In the genomic region with DNA sequence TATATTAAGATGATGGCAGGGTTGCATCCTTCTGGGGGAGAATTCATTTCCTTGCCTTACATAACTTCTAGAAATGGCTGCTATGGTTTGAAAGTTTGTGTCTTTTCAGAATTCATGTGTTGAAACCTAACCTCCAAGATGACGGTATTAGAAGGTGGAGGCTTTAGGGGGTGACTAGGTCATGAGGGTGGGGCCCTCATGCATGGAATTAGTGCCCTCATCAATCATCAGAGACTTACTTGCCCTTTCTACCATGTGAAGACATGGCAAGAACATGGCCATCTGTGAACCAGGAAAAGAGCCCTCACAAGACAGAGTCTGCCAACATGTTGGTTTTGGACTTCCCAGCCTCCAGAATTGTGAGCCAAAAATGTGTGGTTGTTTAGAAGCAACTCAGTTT, we compare ENCODE assay signal across 24 cellular contexts. TPM values are rescaled to one million over a fixed set of nuclear protein-coding genes. Genes with fewer than 3 reads are reported as not detected.
DNase-seq lines count a peak whose midpoint lies in the region; ATAC-seq, FAIRE-seq and TF ChIP-seq lines count a peak whose summit lies in the region.
"Had no signal": no experiment of that assay in that cellular context is flagged by ENCODE, and none has a peak within 500 bp of the region (broad histone marks: within the 10 kb centered on the region; RNA-seq: fewer than 3 reads in every experiment).

No MANE protein-coding gene starts in this region.

- no peaks in the 10 kb centered on the region for H3K36me3 Mint-ChIP-seq in activated B cell treated with CpG ODN at 0.5 μM for 24 hours (ENCODE audit: low read depth)
- peaks cover 6% of the 10 kb centered on the region for H3K36me3 Mint-ChIP-seq in stimulated activated memory B cell treated with anti-CD40 and anti-IgM and Interleukin-4, amounts not matched to agents 10 μg/mL and 1 μg/mL and 100 μg/mL, for 72 hours
- H3K36me3 Mint-ChIP-seq: CD8-positive, alpha-beta T cell had no signal

- no peak for TF ChIP-seq POLR2A in HepG2 (IDR thresholded peaks at IDR 0.05; ENCODE audit: insufficient read depth in 1 of 2, low read depth in 2 of 2, low read length in 2 of 2)
- TF ChIP-seq POLR2A in right lobe of liver (IDR thresholded peaks at IDR 0.05): no peak

- ATAC-seq in HepG2 (no peak), right lobe of liver (no peak), activated B cell treated with CpG ODN at 0.5 μM for 24 hours (ENCODE audit: low read depth) (no peak)
- ATAC-seq in stimulated activated memory B cell treated with anti-CD40 and anti-IgM and Interleukin-4, amounts not matched to agents 10 μg/mL and 1 μg/mL and 100 μg/mL, for 72 hours: no peak
- ATAC-seq: CD8-positive, alpha-beta T cell had no signal

- peaks cover 60% of the 10 kb centered on the region for H3K4me1 Mint-ChIP-seq in activated B cell treated with CpG ODN at 0.5 μM for 24 hours
- peaks cover 53% of the 10 kb centered on the region for H3K4me1 Mint-ChIP-seq in stimulated activated memory B cell treated with anti-CD40 and anti-IgM and Interleukin-4, amounts not matched to agents 10 μg/mL and 1 μg/mL and 100 μg/mL, for 72 hours

- H3K4me1 ChIP-seq in HepG2 (ENCODE audit: insufficient read depth, low read length) (no peaks in the 10 kb centered on the region), right lobe of liver (no peaks in the 10 kb centered on the region)
- H3K4me1 ChIP-seq: Caco-2 had no signal

- TF ChIP-seq EP300 in HepG2 (IDR thresholded peaks at IDR 0.05; ENCODE audit: low read depth in 2 of 2, low read length in 2 of 2) (no peak), HepG2 (CRISPR knock-in tag; IDR thresholded peaks at IDR 0.05; ENCODE audit: borderline replicate concordance) (no peak)

- no peak for FAIRE-seq in HepG2 (lab: Jason Lieb, UNC)
- FAIRE-seq: A204.1, D721Med, G401.6, GM12891, GM19239 had no signal

- no peak overlapping the region for H3K4me3 ChIP-seq in HepG2 (replicated peaks in 1 of 3; ENCODE audit: insufficient read depth in 1 of 3, low read depth in 2 of 3, low read length in 3 of 3)
- H3K4me3 ChIP-seq in right lobe of liver: no peak overlapping the region
- H3K4me3 ChIP-seq: BLaER1 treated with 17β-estradiol and CSF1 and Interleukin-3, amounts not matched to agents 10 nM and 100 nM had no signal

- H3K9me3 ChIP-seq in HepG2 (ENCODE audit: low read length): no peaks in the 10 kb centered on the region
- no peaks in the 10 kb centered on the region for H3K9me3 ChIP-seq in right lobe of liver
- H3K9me3 ChIP-seq: Caco-2 had no signal

- H3K4me2 ChIP-seq in HepG2 (ENCODE audit: low read depth, low read length): no peak overlapping the region

- CTCF ChIA-PET in HepG2 (lab: Yijun Ruan, JAX; ENCODE audit: low intra/inter-chr PET ratio, low total read pairs) (no interaction called here), activated B cell treated with CpG ODN at 0.5 μM for 24 hours (lab: Charles Lee) (no interaction called here)

- H3K4me3 Mint-ChIP-seq in activated B cell treated with CpG ODN at 0.5 μM for 24 hours: no peak overlapping the region
- no peak overlapping the region for H3K4me3 Mint-ChIP-seq in stimulated activated memory B cell treated with anti-CD40 and anti-IgM and Interleukin-4, amounts not matched to agents 10 μg/mL and 1 μg/mL and 100 μg/mL, for 72 hours
- H3K4me3 Mint-ChIP-seq: CD4-positive, alpha-beta T cell; CD8-positive, alpha-beta T cell had no signal

- H3K79me2 ChIP-seq in HepG2 (ENCODE audit: insufficient read depth, low read length): no peaks in the 10 kb centered on the region

- TF ChIP-seq CTCF in HepG2 (CRISPR knock-in tag; IDR thresholded peaks at IDR 0.05) (no peak), right lobe of liver (IDR thresholded peaks at IDR 0.05) (no peak), activated B cell treated with CpG ODN at 0.5 μM for 24 hours (IDR thresholded peaks at IDR 0.05) (no peak)

- H3K27ac Mint-ChIP-seq in activated B cell treated with CpG ODN at 0.5 μM for 24 hours: peak overlapping the region; percentile 18
- peak overlapping the region; percentile 78 for H3K27ac Mint-ChIP-seq in stimulated activated memory B cell treated with anti-CD40 and anti-IgM and Interleukin-4, amounts not matched to agents 10 μg/mL and 1 μg/mL and 100 μg/mL, for 72 hours
- H3K27ac Mint-ChIP-seq: CD4-positive, alpha-beta T cell; CD8-positive, alpha-beta T cell had no signal

- intact Hi-C loops in HepG2 (cut with micrococcal nuclease; ENCODE audit: unreplicated experiment): no loop called here
- intact Hi-C loops in right lobe of liver (cut with DNase I): no loop called here
- intact Hi-C loops in activated B cell treated with CpG ODN at 0.5 μM for 24 hours (cut with micrococcal nuclease): loop anchor here (5.0 kb wide), 1 partner anchor 34 kb away; a partner anchor contains a TSS

- BruUV-seq in HepG2 (replicated peaks; lab: Mats Ljungman, UMichigan): no TSS peak

- H3K36me3 ChIP-seq in HepG2 (replicated peaks in 1 of 2; ENCODE audit: control insufficient read depth in 1 of 2, insufficient read depth in 2 of 2, low read length in 2 of 2) (no peaks in the 10 kb centered on the region), right lobe of liver (no peaks in the 10 kb centered on the region)
- H3K36me3 ChIP-seq: BLaER1 treated with 17β-estradiol and CSF1 and Interleukin-3, amounts not matched to agents 10 nM and 100 nM had no signal

- no peak for DNase-seq in HepG2 (ENCODE audit: low spot score)
- DNase-seq in right lobe of liver: no peak
- no peak for DNase-seq in activated B cell treated with CpG ODN at 0.5 μM for 24 hours
- DNase-seq in SIG-M5 (lab: John Stamatoyannopoulos, UW): no peak
- DNase-seq in NCI-H146 (lab: John Stamatoyannopoulos, UW): no peak
- DNase-seq: 8988T; ACHN; Caco-2; Calu3; CD4-positive, alpha-beta T cell; CD8-positive, alpha-beta T cell; DMS79 treated with DMSO at 0.1 percent for 48 hours; GF-D8 had no signal

- H3K9ac ChIP-seq in HepG2 (ENCODE audit: insufficient read depth, low read depth, low read length): no peak overlapping the region
- H3K9ac ChIP-seq: BLaER1 treated with 17β-estradiol and CSF1 and Interleukin-3, amounts not matched to agents 10 nM and 100 nM had no signal

- H3K9me3 Mint-ChIP-seq in activated B cell treated with CpG ODN at 0.5 μM for 24 hours: no peaks in the 10 kb centered on the region
- peaks cover 4% of the 10 kb centered on the region for H3K9me3 Mint-ChIP-seq in stimulated activated memory B cell treated with anti-CD40 and anti-IgM and Interleukin-4, amounts not matched to agents 10 μg/mL and 1 μg/mL and 100 μg/mL, for 72 hours
- H3K9me3 Mint-ChIP-seq: CD4-positive, alpha-beta T cell had no signal

- no peak for TF ChIP-seq RAD21 in HepG2 (CRISPR knock-in tag; IDR thresholded peaks at IDR 0.05)

- 0% methylated on average over 1 of the region's 1 CpG for WGBS in HepG2 (ENCODE audit: low lambda C conversion rate)
- 67% methylated on average over 1 of the region's 1 CpG for WGBS in right lobe of liver (ENCODE audit: insufficient coverage, low coverage, low lambda C conversion rate, missing lambda C conversion rate)

- H4K20me1 ChIP-seq in HepG2 (ENCODE audit: insufficient read depth, low read length): no peaks in the 10 kb centered on the region
- H4K20me1 ChIP-seq: BLaER1 treated with 17β-estradiol and CSF1 and Interleukin-3, amounts not matched to agents 10 nM and 100 nM had no signal

- no peak overlapping the region for H2AFZ ChIP-seq in HepG2 (ENCODE audit: low read length)

- no peaks in the 10 kb centered on the region; a peak in 1 of 5 replicates for H3K27me3 ChIP-seq in HepG2 (ENCODE audit: control insufficient read depth in 1 of 2, insufficient read depth in 2 of 2, low read length in 2 of 2)
- H3K27me3 ChIP-seq in right lobe of liver: no peaks in the 10 kb centered on the region
- H3K27me3 ChIP-seq: BLaER1 treated with 17β-estradiol and CSF1 and Interleukin-3, amounts not matched to agents 10 nM and 100 nM had no signal

- no peak overlapping the region for H3K27ac ChIP-seq in HepG2 (ENCODE audit: extremely low read length, insufficient read depth, low read length)
- no peak overlapping the region for H3K27ac ChIP-seq in right lobe of liver
- H3K27ac ChIP-seq: BLaER1 treated with 17β-estradiol and CSF1 and Interleukin-3, amounts not matched to agents 10 nM and 100 nM; C4-2B had no signal

- no peaks in the 10 kb centered on the region for H3K27me3 Mint-ChIP-seq in activated B cell treated with CpG ODN at 0.5 μM for 24 hours
- no peaks in the 10 kb centered on the region for H3K27me3 Mint-ChIP-seq in stimulated activated memory B cell treated with anti-CD40 and anti-IgM and Interleukin-4, amounts not matched to agents 10 μg/mL and 1 μg/mL and 100 μg/mL, for 72 hours
- H3K27me3 Mint-ChIP-seq: CD4-positive, alpha-beta T cell had no signal

- POLR2A ChIA-PET in HepG2 (lab: Yijun Ruan, JAX) (no interaction called here), activated B cell treated with CpG ODN at 0.5 μM for 24 hours (lab: Charles Lee) (interaction anchor here (1.4 to 1.7 kb wide), 2 partner anchors 27 to 36 kb away, joined by 4 to 5 read pairs; a partner anchor contains a TSS)

- in situ Hi-C loops in HepG2 (cut with HindIII; ENCODE audit: extremely low pct_ligation_motif_present, low pct_unique_long_range_greater_than_20kb): no loop called here

RNA-seq across cellular contexts. Expression of a gene that starts 14.8 kb away (rescaled TPM):
- total RNA-seq in HepG2 (2016; rRNA removed; fragmentation: Illumina TruSeq; extraction: Trizol) (not detected in 2 replicates), right lobe of liver (under 1 TPM in 2 of 6 experiments, not detected in 4; 0.18 to 0.29 TPM), activated B cell treated with CpG ODN at 0.5 μM for 24 hours (191 and 193 TPM in 2 replicates)
- total RNA-seq in HepG2 (2016; cell fraction: cytosol; rRNA removed; fragmentation: Illumina TruSeq; extraction: Trizol; ENCODE audit: low read depth): not detected in 2 replicates
- total RNA-seq in HepG2 (2016; cell fraction: insoluble cytoplasmic fraction; rRNA removed; fragmentation: Illumina TruSeq; extraction: Trizol): not detected in 2 replicates
- not detected in 2 replicates for total RNA-seq in HepG2 (2016; cell fraction: membrane; rRNA removed; fragmentation: Illumina TruSeq; extraction: Trizol)
- not detected in 2 replicates for total RNA-seq in HepG2 (2016; cell fraction: nucleus; rRNA removed; fragmentation: Illumina TruSeq; extraction: Trizol)
- not detected in 2 replicates for polyA plus RNA-seq in HepG2 (2011; rRNA removed)
- 0.03 TPM in 1 of 2 replicates, not detected in the other for polyA plus RNA-seq in HepG2 (2011; cell fraction: cytosol; rRNA removed)
- 0.09 TPM in 1 of 2 replicates, not detected in the other for polyA plus RNA-seq in HepG2 (2011; cell fraction: nucleus; rRNA removed)
- polyA plus RNA-seq in HepG2 (2012): not detected in 2 replicates
- polyA plus RNA-seq in HepG2 (2016; cell fraction: cytosol; fragmentation: Illumina TruSeq; extraction: Trizol; ENCODE audit: low read depth): not detected in 2 replicates
- polyA plus RNA-seq in HepG2 (2016; cell fraction: insoluble cytoplasmic fraction; fragmentation: Illumina TruSeq; extraction: Trizol; ENCODE audit: low read depth): not detected in 2 replicates
- not detected in 2 replicates for polyA plus RNA-seq in HepG2 (2016; cell fraction: membrane; fragmentation: Illumina TruSeq; extraction: Trizol; ENCODE audit: low read depth)
- not detected in 2 replicates for polyA plus RNA-seq in HepG2 (2016; cell fraction: nucleus; fragmentation: Illumina TruSeq; extraction: Trizol; ENCODE audit: insufficient read depth, low read depth)
- polyA minus RNA-seq in HepG2 (2011; rRNA and poly(A)+ RNA removed; ENCODE audit: low replicate concordance): 0.14 TPM in 1 of 2 replicates, not detected in the other
- not detected in 2 replicates for polyA minus RNA-seq in HepG2 (2011; cell fraction: cytosol; rRNA and poly(A)+ RNA removed)
- polyA minus RNA-seq in HepG2 (2011; cell fraction: nucleus; rRNA and poly(A)+ RNA removed): not detected in 2 replicates
- total RNA-seq: A673; Caco-2; Calu3; CD4-positive, alpha-beta T cell had no signal
- polyA plus RNA-seq: AG04450, BJ had no signal

RNA-seq across cellular contexts. Expression of a gene that starts 15.1 kb away (rescaled TPM):
- total RNA-seq in HepG2 (2016; rRNA removed; fragmentation: Illumina TruSeq; extraction: Trizol) (not detected in 2 replicates), right lobe of liver (10 to 100 TPM; 25.7 to 59.0 (median 38.2) TPM), activated B cell treated with CpG ODN at 0.5 μM for 24 hours (0.55 and 0.78 TPM in 2 replicates)
- total RNA-seq in HepG2 (2016; cell fraction: cytosol; rRNA removed; fragmentation: Illumina TruSeq; extraction: Trizol; ENCODE audit: low read depth): not detected in 2 replicates
- not detected in 2 replicates for total RNA-seq in HepG2 (2016; cell fraction: insoluble cytoplasmic fraction; rRNA removed; fragmentation: Illumina TruSeq; extraction: Trizol)
- not detected in 2 replicates for total RNA-seq in HepG2 (2016; cell fraction: membrane; rRNA removed; fragmentation: Illumina TruSeq; extraction: Trizol)
- not detected in 2 replicates for total RNA-seq in HepG2 (2016; cell fraction: nucleus; rRNA removed; fragmentation: Illumina TruSeq; extraction: Trizol)
- not detected in 2 replicates for polyA plus RNA-seq in HepG2 (2011; rRNA removed)
- not detected in 2 replicates for polyA plus RNA-seq in HepG2 (2011; cell fraction: cytosol; rRNA removed)
- not detected in 2 replicates for polyA plus RNA-seq in HepG2 (2011; cell fraction: nucleus; rRNA removed)
- not detected in 2 replicates for polyA plus RNA-seq in HepG2 (2012)
- polyA plus RNA-seq in HepG2 (2016; cell fraction: cytosol; fragmentation: Illumina TruSeq; extraction: Trizol; ENCODE audit: low read depth): not detected in 2 replicates
- polyA plus RNA-seq in HepG2 (2016; cell fraction: insoluble cytoplasmic fraction; fragmentation: Illumina TruSeq; extraction: Trizol; ENCODE audit: low read depth): not detected in 2 replicates
- not detected in 2 replicates for polyA plus RNA-seq in HepG2 (2016; cell fraction: membrane; fragmentation: Illumina TruSeq; extraction: Trizol; ENCODE audit: low read depth)
- polyA plus RNA-seq in HepG2 (2016; cell fraction: nucleus; fragmentation: Illumina TruSeq; extraction: Trizol; ENCODE audit: insufficient read depth, low read depth): not detected in 2 replicates
- not detected in 2 replicates for polyA minus RNA-seq in HepG2 (2011; rRNA and poly(A)+ RNA removed; ENCODE audit: low replicate concordance)
- polyA minus RNA-seq in HepG2 (2011; cell fraction: cytosol; rRNA and poly(A)+ RNA removed): not detected in 2 replicates
- not detected in 2 replicates for polyA minus RNA-seq in HepG2 (2011; cell fraction: nucleus; rRNA and poly(A)+ RNA removed)
- total RNA-seq: A673; Caco-2; Calu3; CD4-positive, alpha-beta T cell; CD8-positive, alpha-beta T cell had no signal
- polyA plus RNA-seq: AG04450, BJ had no signal

RNA-seq across cellular contexts. Expression of a gene that starts 30.6 kb away (rescaled TPM):
- total RNA-seq in HepG2 (2016; rRNA removed; fragmentation: Illumina TruSeq; extraction: Trizol) (not detected in 2 replicates), right lobe of liver (1 to 10 TPM in 4 of 6 experiments, under 1 TPM in 2; 0.42 to 6.7 (median 2.8) TPM), activated B cell treated with CpG ODN at 0.5 μM for 24 hours (0.11 and 0.24 TPM in 2 replicates)
- not detected in 2 replicates for total RNA-seq in HepG2 (2016; cell fraction: cytosol; rRNA removed; fragmentation: Illumina TruSeq; extraction: Trizol; ENCODE audit: low read depth)
- not detected in 2 replicates for total RNA-seq in HepG2 (2016; cell fraction: insoluble cytoplasmic fraction; rRNA removed; fragmentation: Illumina TruSeq; extraction: Trizol)
- total RNA-seq in HepG2 (2016; cell fraction: membrane; rRNA removed; fragmentation: Illumina TruSeq; extraction: Trizol): not detected in 2 replicates
- not detected in 2 replicates for total RNA-seq in HepG2 (2016; cell fraction: nucleus; rRNA removed; fragmentation: Illumina TruSeq; extraction: Trizol)
- polyA plus RNA-seq in HepG2 (2011; rRNA removed): not detected in 2 replicates
- not detected in 2 replicates for polyA plus RNA-seq in HepG2 (2011; cell fraction: cytosol; rRNA removed)
- not detected in 2 replicates for polyA plus RNA-seq in HepG2 (2011; cell fraction: nucleus; rRNA removed)
- polyA plus RNA-seq in HepG2 (2012): not detected in 2 replicates
- not detected in 2 replicates for polyA plus RNA-seq in HepG2 (2016; cell fraction: cytosol; fragmentation: Illumina TruSeq; extraction: Trizol; ENCODE audit: low read depth)
- not detected in 2 replicates for polyA plus RNA-seq in HepG2 (2016; cell fraction: insoluble cytoplasmic fraction; fragmentation: Illumina TruSeq; extraction: Trizol; ENCODE audit: low read depth)
- polyA plus RNA-seq in HepG2 (2016; cell fraction: membrane; fragmentation: Illumina TruSeq; extraction: Trizol; ENCODE audit: low read depth): not detected in 2 replicates
- polyA plus RNA-seq in HepG2 (2016; cell fraction: nucleus; fragmentation: Illumina TruSeq; extraction: Trizol; ENCODE audit: insufficient read depth, low read depth): not detected in 2 replicates
- not detected in 2 replicates for polyA minus RNA-seq in HepG2 (2011; rRNA and poly(A)+ RNA removed; ENCODE audit: low replicate concordance)
- polyA minus RNA-seq in HepG2 (2011; cell fraction: cytosol; rRNA and poly(A)+ RNA removed): not detected in 2 replicates
- polyA minus RNA-seq in HepG2 (2011; cell fraction: nucleus; rRNA and poly(A)+ RNA removed): not detected in 2 replicates
- total RNA-seq: A673; Caco-2; Calu3; CD4-positive, alpha-beta T cell; CD8-positive, alpha-beta T cell had no signal
- polyA plus RNA-seq: AG04450, BJ had no signal

RNA-seq across cellular contexts. Expression of a gene that starts 36.1 kb away (rescaled TPM):
- 74.8 and 78.7 TPM in 2 replicates for total RNA-seq in HepG2 (2016; rRNA removed; fragmentation: Illumina TruSeq; extraction: Trizol)
- 73.7 and 88.2 TPM in 2 replicates for total RNA-seq in HepG2 (2016; cell fraction: cytosol; rRNA removed; fragmentation: Illumina TruSeq; extraction: Trizol; ENCODE audit: low read depth)
- total RNA-seq in HepG2 (2016; cell fraction: insoluble cytoplasmic fraction; rRNA removed; fragmentation: Illumina TruSeq; extraction: Trizol): 85.8 and 87.4 TPM in 2 replicates
- 66.2 and 93.1 TPM in 2 replicates for total RNA-seq in HepG2 (2016; cell fraction: membrane; rRNA removed; fragmentation: Illumina TruSeq; extraction: Trizol)
- 38.3 and 41.5 TPM in 2 replicates for total RNA-seq in HepG2 (2016; cell fraction: nucleus; rRNA removed; fragmentation: Illumina TruSeq; extraction: Trizol)
- 38.5 and 53.6 TPM in 2 replicates for polyA plus RNA-seq in HepG2 (2011; rRNA removed)
- polyA plus RNA-seq in HepG2 (2011; cell fraction: cytosol; rRNA removed): 23.1 and 50.4 TPM in 2 replicates
- 17.6 and 18.8 TPM in 2 replicates for polyA plus RNA-seq in HepG2 (2011; cell fraction: nucleus; rRNA removed)
- polyA plus RNA-seq in HepG2 (2012): 25.3 and 48.3 TPM in 2 replicates
- polyA plus RNA-seq in HepG2 (2016; cell fraction: cytosol; fragmentation: Illumina TruSeq; extraction: Trizol; ENCODE audit: low read depth): 68.2 and 80.1 TPM in 2 replicates
- 78.0 and 80.4 TPM in 2 replicates for polyA plus RNA-seq in HepG2 (2016; cell fraction: insoluble cytoplasmic fraction; fragmentation: Illumina TruSeq; extraction: Trizol; ENCODE audit: low read depth)
- 55.0 and 69.6 TPM in 2 replicates for polyA plus RNA-seq in HepG2 (2016; cell fraction: membrane; fragmentation: Illumina TruSeq; extraction: Trizol; ENCODE audit: low read depth)
- 68.2 and 71.7 TPM in 2 replicates for polyA plus RNA-seq in HepG2 (2016; cell fraction: nucleus; fragmentation: Illumina TruSeq; extraction: Trizol; ENCODE audit: insufficient read depth, low read depth)
- polyA minus RNA-seq in HepG2 (2011; rRNA and poly(A)+ RNA removed; ENCODE audit: low replicate concordance): 46.6 and 82.5 TPM in 2 replicates
- 36.2 and 41.8 TPM in 2 replicates for polyA minus RNA-seq in HepG2 (2011; cell fraction: cytosol; rRNA and poly(A)+ RNA removed)
- polyA minus RNA-seq in HepG2 (2011; cell fraction: nucleus; rRNA and poly(A)+ RNA removed): 1.1 and 1.3 TPM in 2 replicates
- total RNA-seq in right lobe of liver: 10 to 100 TPM; 41.7 to 66.5 (median 52.0) TPM
- 110 and 123 TPM in 2 replicates for total RNA-seq in activated B cell treated with CpG ODN at 0.5 μM for 24 hours

RNA-seq across cellular contexts. Expression of a gene that starts 39.9 kb away (rescaled TPM):
- total RNA-seq in HepG2 (2016; rRNA removed; fragmentation: Illumina TruSeq; extraction: Trizol): not detected in 2 replicates
- not detected in 2 replicates for total RNA-seq in HepG2 (2016; cell fraction: cytosol; rRNA removed; fragmentation: Illumina TruSeq; extraction: Trizol; ENCODE audit: low read depth)
- total RNA-seq in HepG2 (2016; cell fraction: insoluble cytoplasmic fraction; rRNA removed; fragmentation: Illumina TruSeq; extraction: Trizol): not detected in 2 replicates
- total RNA-seq in HepG2 (2016; cell fraction: membrane; rRNA removed; fragmentation: Illumina TruSeq; extraction: Trizol): not detected in 2 replicates
- total RNA-seq in HepG2 (2016; cell fraction: nucleus; rRNA removed; fragmentation: Illumina TruSeq; extraction: Trizol): not detected in 2 replicates
- not detected in 2 replicates for polyA plus RNA-seq in HepG2 (2011; rRNA removed)
- 0.04 TPM in 1 of 2 replicates, not detected in the other for polyA plus RNA-seq in HepG2 (2011; cell fraction: cytosol; rRNA removed)
- polyA plus RNA-seq in HepG2 (2011; cell fraction: nucleus; rRNA removed): not detected in 2 replicates
- polyA plus RNA-seq in HepG2 (2012): not detected in 2 replicates
- polyA plus RNA-seq in HepG2 (2016; cell fraction: cytosol; fragmentation: Illumina TruSeq; extraction: Trizol; ENCODE audit: low read depth): not detected in 2 replicates
- not detected in 2 replicates for polyA plus RNA-seq in HepG2 (2016; cell fraction: insoluble cytoplasmic fraction; fragmentation: Illumina TruSeq; extraction: Trizol; ENCODE audit: low read depth)
- not detected in 2 replicates for polyA plus RNA-seq in HepG2 (2016; cell fraction: membrane; fragmentation: Illumina TruSeq; extraction: Trizol; ENCODE audit: low read depth)
- not detected in 2 replicates for polyA plus RNA-seq in HepG2 (2016; cell fraction: nucleus; fragmentation: Illumina TruSeq; extraction: Trizol; ENCODE audit: insufficient read depth, low read depth)
- not detected in 2 replicates for polyA minus RNA-seq in HepG2 (2011; rRNA and poly(A)+ RNA removed; ENCODE audit: low replicate concordance)
- not detected in 2 replicates for polyA minus RNA-seq in HepG2 (2011; cell fraction: cytosol; rRNA and poly(A)+ RNA removed)
- not detected in 2 replicates for polyA minus RNA-seq in HepG2 (2011; cell fraction: nucleus; rRNA and poly(A)+ RNA removed)
- total RNA-seq in right lobe of liver: under 1 TPM; 0.11 to 0.86 (median 0.34) TPM
- total RNA-seq in activated B cell treated with CpG ODN at 0.5 μM for 24 hours: not detected in 2 replicates
- total RNA-seq: Caco-2, Calu3 had no signal
- polyA plus RNA-seq: AG04450, BJ had no signal

Comparison
In these comparisons a context has a peak if more than half of its experiments do, and no peak if none do; other contexts are left out.
1. RNA of a gene that starts 15.1 kb away (total RNA-seq): 25.7 to 59.0 TPM in right lobe of liver; 0.55 to 0.78 TPM in activated B cell treated with CpG ODN at 0.5 μM for 24 hours and not detected in HepG2; every median in the first group is over 10 times any median in the second.
2. RNA of a gene that starts 14.8 kb away (total RNA-seq): 191 to 193 TPM in activated B cell treated with CpG ODN at 0.5 μM for 24 hours; 0.18 to 0.29 TPM in right lobe of liver and not detected in HepG2; every median in the first group is over 100 times any median in the second.